ENCODE assay signal across 10 cellular contexts in the genomic region with DNA sequence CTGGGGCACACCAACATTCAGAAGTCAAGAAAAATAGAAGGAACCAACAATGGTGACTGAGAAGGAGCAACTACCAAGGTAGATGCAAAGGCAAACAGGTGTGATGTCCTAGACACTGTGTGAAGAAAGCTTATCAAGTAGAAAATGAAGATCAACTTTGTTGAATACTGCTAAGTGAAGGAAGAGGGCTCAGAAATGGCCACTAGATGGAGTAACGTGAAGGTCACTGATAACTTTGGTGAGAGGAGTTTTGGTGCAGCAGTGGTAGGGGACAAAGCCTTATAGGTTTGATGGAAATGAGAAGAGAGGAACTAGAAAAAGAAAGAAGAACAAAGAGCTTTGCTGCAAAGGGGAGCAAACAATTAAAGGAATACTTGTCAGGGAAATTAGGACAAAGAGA. TPM values are rescaled to one million over a fixed set of nuclear protein-coding genes. Genes with fewer than 3 reads are reported as not detected.
DNase-seq lines count a peak whose midpoint lies in the region; ATAC-seq, FAIRE-seq and TF ChIP-seq lines count a peak whose summit lies in the region.
"Had no signal": no experiment of that assay in that cellular context is flagged by ENCODE, and none has a peak within 500 bp of the region (broad histone marks: within the 10 kb centered on the region; RNA-seq: fewer than 3 reads in every experiment).

No MANE protein-coding gene starts in this region.

- TF ChIP-seq CTCF in K562 (IDR thresholded peaks at IDR 0.05 in 2 of 3, conservative IDR thresholded peaks at IDR 0.05 in 1 of 3; ENCODE audit: insufficient read depth in 2 of 3, low read depth in 1 of 3, low read length in 3 of 3) (peak; percentile 37 to 47 (median 38); a peak in 4 of 6 replicates), neural cell (IDR thresholded peaks at IDR 0.05; ENCODE audit: poor library complexity, severe bottlenecking) (peak; percentile 12)

- intact Hi-C loops in K562 (cut with micrococcal nuclease) = no loop called here

- TF ChIP-seq EP300 in K562 (IDR thresholded peaks at IDR 0.05; ENCODE audit: low read length) (no peak), neural cell (conservative IDR thresholded peaks at IDR 0.05; ENCODE audit: poor library complexity, severe bottlenecking) (no peak)

- no peak for TF ChIP-seq POLR2A in K562 (conservative IDR thresholded peaks at IDR 0.05)

- ATAC-seq in K562 (peak; percentile 60; the same call in 2 of the 3 replicates), GM21423 (IDR thresholded peaks at IDR 0.05; ENCODE audit: unreplicated experiment) (no peak)
- ATAC-seq: activated T-cell treated with anti-CD3 and anti-CD28 coated beads, Interleukin-2, amount 50 U/mL, for 72 hours had no signal

- no peaks in the 10 kb centered on the region for H3K4me1 ChIP-seq in K562 (replicated peaks in 1 of 2; ENCODE audit: control insufficient read depth in 2 of 2, insufficient read depth in 2 of 2, low read length in 2 of 2)

- H3K79me2 ChIP-seq in K562 (ENCODE audit: control insufficient read depth, insufficient read depth, low read length) (no peaks in the 10 kb centered on the region), neural cell (replicated peaks; ENCODE audit: insufficient read depth, low read length) (no peaks in the 10 kb centered on the region)

- no peaks in the 10 kb centered on the region for H3K9me1 ChIP-seq in K562 (ENCODE audit: control insufficient read depth, insufficient read depth, low read length)

- no peaks in the 10 kb centered on the region for H3K36me3 ChIP-seq in K562 (ENCODE audit: control insufficient read depth, insufficient read depth, low read length)
- H3K36me3 ChIP-seq in neural cell (ENCODE audit: insufficient read depth, low read length) = no peaks in the 10 kb centered on the region
- H3K36me3 ChIP-seq: BLaER1 treated with 17β-estradiol and CSF1 and Interleukin-3, amounts not matched to agents 10 nM and 100 nM had no signal

- H3K9me3 ChIP-seq in K562 (replicated peaks; ENCODE audit: control insufficient read depth, insufficient read depth, low read depth, low read length) (no peaks in the 10 kb centered on the region), neural cell (ENCODE audit: low read length) (no peaks in the 10 kb centered on the region)
- H3K9me3 ChIP-seq: BLaER1 treated with 17β-estradiol and CSF1 and Interleukin-3, amounts not matched to agents 10 nM and 100 nM had no signal

- no peaks in the 10 kb centered on the region for H4K20me1 ChIP-seq in K562 (replicated peaks; ENCODE audit: control insufficient read depth, insufficient read depth, low read length)
- no peaks in the 10 kb centered on the region for H4K20me1 ChIP-seq in neural cell (ENCODE audit: insufficient read depth)
- H4K20me1 ChIP-seq: BLaER1 treated with 17β-estradiol and CSF1 and Interleukin-3, amounts not matched to agents 10 nM and 100 nM had no signal

- no peaks in the 10 kb centered on the region for H3F3A ChIP-seq in neural cell (ENCODE audit: insufficient read depth, low read length, poor library complexity, severe bottlenecking)

- peak; percentile 14 for DNase-seq in NCI-H2171 treated with DMSO at 0.1 percent for 48 hours (lab: John Stamatoyannopoulos, UW)
- DNase-seq in NCI-H2171 (lab: John Stamatoyannopoulos, UW) = no peak
- DNase-seq in M059J (ENCODE audit: low read depth) = peak; percentile 4
- peak in 3 of 4 experiments; percentile 4 to 8 (median 4) for DNase-seq in K562 (ENCODE audit: extremely low read depth in 1 of 4, low spot score in 3 of 4)
- DNase-seq in OCI-M2 (lab: John Stamatoyannopoulos, UW; ENCODE audit: unreplicated experiment) = no peak
- DNase-seq in stimulated activated CD4-positive, alpha-beta T cell treated with anti-CD3 and anti-CD28 coated beads, Interleukin-15, amount 100 ng/mL, for 24 hours = no peak
- DNase-seq: activated T-cell treated with anti-CD3 and anti-CD28 coated beads, Interleukin-2, amount 50 U/mL, for 72 hours had no signal

- FAIRE-seq in K562 (lab: Jason Lieb, UNC) = peak; percentile 11

- in situ Hi-C loops in K562 (cut with MboI) = no loop called here

- WGBS in K562 (ENCODE audit: insufficient coverage, low coverage, missing lambda C conversion rate) = no CpG with 5 or more reads among the region's 1 CpG

- POLR2A ChIA-PET in K562 (lab: Yijun Ruan, JAX) = no interaction called here

- no peak overlapping the region for H3K9ac ChIP-seq in K562 (ENCODE audit: insufficient read depth in 1 of 2, low read depth in 2 of 2, low read length in 2 of 2)
- H3K9ac ChIP-seq in neural cell (ENCODE audit: low read length) = no peak overlapping the region
- H3K9ac ChIP-seq: BLaER1 treated with 17β-estradiol and CSF1 and Interleukin-3, amounts not matched to agents 10 nM and 100 nM had no signal

- H2AFZ ChIP-seq in K562 (ENCODE audit: low read depth, low read length) = no peak overlapping the region
- H2AFZ ChIP-seq in neural cell (ENCODE audit: low read depth, low read length) = no peak overlapping the region

- H3K4me2 ChIP-seq in K562 (ENCODE audit: insufficient read depth, low read length) = no peak overlapping the region
- no peak overlapping the region for H3K4me2 ChIP-seq in neural cell (ENCODE audit: low read length)
- H3K4me2 ChIP-seq: BLaER1 treated with 17β-estradiol and CSF1 and Interleukin-3, amounts not matched to agents 10 nM and 100 nM had no signal

- no peaks in the 10 kb centered on the region for H3K9me2 ChIP-seq in neural cell (ENCODE audit: insufficient read depth, low read length)

- no peak overlapping the region for H3K4me3 ChIP-seq in K562
- H3K4me3 ChIP-seq in neural cell (ENCODE audit: low read length) = no peak overlapping the region
- H3K4me3 ChIP-seq: BLaER1 treated with 17β-estradiol and CSF1 and Interleukin-3, amounts not matched to agents 10 nM and 100 nM had no signal

- CTCF ChIA-PET in K562 (lab: Yijun Ruan, JAX; ENCODE audit: low intra/inter-chr PET ratio) = no interaction called here

- TF ChIP-seq RAD21 in K562 (CRISPR knock-in tag; conservative IDR thresholded peaks at IDR 0.05 in 1 of 2, IDR thresholded peaks at IDR 0.05 in 1 of 2) (peak in 1 of 2 experiments; percentile 20; a peak in 2 of 4 replicates), neural cell (conservative IDR thresholded peaks at IDR 0.05) (no peak)

- H3K27ac ChIP-seq in K562 (ENCODE audit: extremely low read depth, low read depth, low read length) = no peak overlapping the region
- no peak overlapping the region for H3K27ac ChIP-seq in neural cell (ENCODE audit: low read length)
- H3K27ac ChIP-seq: BLaER1 treated with 17β-estradiol and CSF1 and Interleukin-3, amounts not matched to agents 10 nM and 100 nM had no signal

- no peaks in the 10 kb centered on the region; a peak in 1 of 5 replicates for H3K27me3 ChIP-seq in K562 (ENCODE audit: control insufficient read depth in 2 of 2, insufficient read depth in 2 of 2, low read length in 2 of 2)
- H3K27me3 ChIP-seq in neural cell (ENCODE audit: insufficient read depth, low read depth, low read length) = no peaks in the 10 kb centered on the region
- H3K27me3 ChIP-seq: BLaER1 treated with 17β-estradiol and CSF1 and Interleukin-3, amounts not matched to agents 10 nM and 100 nM had no signal

- no TSS peak for BruUV-seq in K562 (replicated peaks; lab: Mats Ljungman, UMichigan)

TF ChIP-seq in K562, 482 proteins besides CTCF, POLR2A, EP300 and RAD21:
- TF ChIP-seq TGIF2 (CRISPR knock-in tag; IDR thresholded peaks at IDR 0.05) = no peak
- TF ChIP-seq SPI1 (IDR thresholded peaks at IDR 0.05; ENCODE audit: borderline replicate concordance, low read depth, low read length) = no peak

TF ChIP-seq in neural cell, 6 proteins besides CTCF, POLR2A, EP300 and RAD21 (continues in another document):
- TF ChIP-seq SMC3 (conservative IDR thresholded peaks at IDR 0.05; ENCODE audit: poor library complexity) = no peak
- TF ChIP-seq POLR2AphosphoS5 (IDR thresholded peaks at IDR 0.05) = no peak

RNA-seq across cellular contexts. Expression of a gene that starts 23.5 kb away (rescaled TPM):
- not detected in 2 replicates for total RNA-seq in M059J (2014; rRNA removed; shearing (Covaris generic))
- not detected in 2 replicates for total RNA-seq in K562 (2011; cell fraction: chromatin; rRNA removed; ENCODE audit: low replicate concordance)
- total RNA-seq in K562 (2011; cell fraction: nucleolus; rRNA removed) = not detected in 2 replicates
- not detected in 2 replicates for total RNA-seq in K562 (2011; cell fraction: nucleoplasm; rRNA removed)
- total RNA-seq in K562 (2014; rRNA removed) (not detected in 2 replicates), K562 (2014; rRNA removed; fragmentation: Illumina TruSeq; extraction: Trizol) (not detected in 2 replicates), K562 (2015; rRNA removed; fragmentation: Illumina TruSeq; extraction: Trizol) (not detected in 2 replicates), K562 (2021) (not detected in 2 replicates)
- polyA plus RNA-seq in K562 (2011; rRNA removed) (not detected in 2 replicates), K562 (2014; fragmentation: Illumina TruSeq; extraction: Trizol) (not detected in 2 replicates), K562 (2014; fragmentation: Nextera tagmentation; extraction: Ambion mirVana) (not detected), K562 (2014; rRNA removed) (not detected in 2 replicates), neural cell (not detected in 2 replicates)
- polyA plus RNA-seq in K562 (2011; cell fraction: cytosol; rRNA removed) = not detected in 2 replicates
- not detected in 2 replicates for polyA plus RNA-seq in K562 (2011; cell fraction: nucleus; rRNA removed)
- polyA plus RNA-seq in K562 (2012) = not detected in 2 replicates
- polyA minus RNA-seq in K562 (2011; rRNA and poly(A)+ RNA removed) = not detected in 2 replicates
- polyA minus RNA-seq in K562 (2011; cell fraction: cytosol; rRNA and poly(A)+ RNA removed) = not detected in 2 replicates
- polyA minus RNA-seq in K562 (2011; cell fraction: nucleus; rRNA and poly(A)+ RNA removed) = not detected in 2 replicates
- not detected in 2 replicates for polyA minus RNA-seq in neural cell
- total RNA-seq: activated T-cell treated with anti-CD3 and anti-CD28 coated beads, Interleukin-2, amount 50 U/mL, for 72 hours had no signal

RNA-seq across cellular contexts. Expression of a gene that starts 48.6 kb away (rescaled TPM):
- 4.1 and 4.3 TPM in 2 replicates for total RNA-seq in M059J (2014; rRNA removed; shearing (Covaris generic))
- total RNA-seq in K562 (2011; cell fraction: chromatin; rRNA removed; ENCODE audit: low replicate concordance) = 6.0 and 18.2 TPM in 2 replicates
- 3.6 and 4.2 TPM in 2 replicates for total RNA-seq in K562 (2011; cell fraction: nucleolus; rRNA removed)
- total RNA-seq in K562 (2011; cell fraction: nucleoplasm; rRNA removed) = 4.8 and 5.6 TPM in 2 replicates
- total RNA-seq in K562 (2014; rRNA removed) (4.9 and 6.4 TPM in 2 replicates), K562 (2014; rRNA removed; fragmentation: Illumina TruSeq; extraction: Trizol) (6.1 and 8.0 TPM in 2 replicates), K562 (2015; rRNA removed; fragmentation: Illumina TruSeq; extraction: Trizol) (5.2 and 6.2 TPM in 2 replicates), K562 (2021) (3.9 and 5.7 TPM in 2 replicates)
- polyA plus RNA-seq in K562 (2011; rRNA removed) (3.2 and 3.4 TPM in 2 replicates), K562 (2014; fragmentation: Illumina TruSeq; extraction: Trizol) (5.6 and 6.2 TPM in 2 replicates), K562 (2014; fragmentation: Nextera tagmentation; extraction: Ambion mirVana) (1 to 10 TPM; 2.1 to 2.7 TPM), K562 (2014; rRNA removed) (5.8 and 7.9 TPM in 2 replicates), neural cell (2.8 and 6.5 TPM in 2 replicates)
- 0.51 and 1.4 TPM in 2 replicates for polyA plus RNA-seq in K562 (2011; cell fraction: cytosol; rRNA removed)
- polyA plus RNA-seq in K562 (2011; cell fraction: nucleus; rRNA removed) = 1.9 and 3.1 TPM in 2 replicates
- polyA plus RNA-seq in K562 (2012) = 4.0 and 4.4 TPM in 2 replicates
- 3.8 and 5.0 TPM in 2 replicates for polyA minus RNA-seq in K562 (2011; rRNA and poly(A)+ RNA removed)
- 0.57 and 3.6 TPM in 2 replicates for polyA minus RNA-seq in K562 (2011; cell fraction: cytosol; rRNA and poly(A)+ RNA removed)
- polyA minus RNA-seq in K562 (2011; cell fraction: nucleus; rRNA and poly(A)+ RNA removed) = 6.0 and 8.6 TPM in 2 replicates
- polyA minus RNA-seq in neural cell = 5.6 and 9.5 TPM in 2 replicates

Comparison
In these comparisons a context has a peak if more than half of its experiments do, and no peak if none do; other contexts are left out.
1. DNase-seq: peak in NCI-H2171 treated with DMSO at 0.1 percent for 48 hours (single experiment), M059J (single experiment) and K562 (3 of 4); none in NCI-H2171 (single experiment), OCI-M2 (single experiment) and stimulated activated CD4-positive, alpha-beta T cell treated with anti-CD3 and anti-CD28 coated beads, Interleukin-15, amount 100 ng/mL, for 24 hours (single experiment).